Comparison of ENCODE assay signal across 8 cellular contexts in the genomic region with DNA sequence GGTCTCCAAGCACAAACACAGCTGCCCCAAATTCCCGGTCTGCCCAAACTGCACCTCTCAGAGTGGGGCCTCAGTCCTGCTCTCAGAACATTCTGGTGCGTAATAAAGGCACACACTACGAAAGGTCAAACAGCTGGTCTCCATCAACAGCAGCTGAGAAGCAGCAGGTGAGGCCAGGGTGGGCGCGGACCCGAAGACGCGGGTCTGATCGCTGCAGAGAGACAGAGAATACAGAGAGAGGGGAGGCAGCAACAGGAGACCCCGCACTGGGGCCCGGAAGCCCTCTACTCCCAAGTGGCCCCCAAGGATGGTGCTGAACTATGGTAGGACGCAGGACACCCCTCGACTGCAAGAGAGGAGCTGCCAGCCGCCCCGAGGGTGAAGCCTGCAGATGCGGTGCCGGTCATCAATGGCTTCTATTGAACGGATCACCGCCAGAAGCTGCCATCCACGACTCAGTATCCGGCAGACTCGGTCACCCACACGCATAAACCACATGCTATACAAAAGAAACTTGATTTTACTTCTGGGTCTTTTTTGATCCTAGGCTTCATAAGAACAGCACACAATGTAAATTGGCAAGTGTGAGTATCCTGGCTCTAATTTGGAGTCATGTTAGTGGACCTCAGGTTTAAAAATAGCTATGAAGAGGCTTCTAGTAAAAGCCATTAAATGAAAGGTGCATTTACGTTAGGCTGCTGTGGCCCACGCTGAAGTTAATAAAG. TPM values are rescaled to one million over a fixed set of nuclear protein-coding genes. Genes with fewer than 3 reads are reported as not detected.
DNase-seq lines count a peak whose midpoint lies in the region; ATAC-seq, FAIRE-seq and TF ChIP-seq lines count a peak whose summit lies in the region.

No MANE protein-coding gene starts in this region.

- intact Hi-C loops in kidney (cut with DNase I), result no loop called here

- peaks cover 4% of the 10 kb centered on the region for H3K36me3 Mint-ChIP-seq in activated T-cell treated with anti-CD3 and anti-CD28 coated beads, Interleukin-2, amount 50 U/mL, for 4 hours (ENCODE audit: insufficient read depth)

- H3K4me3 ChIP-seq in kidney (ENCODE audit: low read length in 2 of 2), result no peak overlapping the region
- no peak overlapping the region for H3K4me3 ChIP-seq in thymus (ENCODE audit: low read length)

- peaks cover 41 to 49% of the 10 kb centered on the region in 2 donors for H3K4me1 ChIP-seq in kidney (ENCODE audit: control insufficient read depth in 1 of 2, insufficient read depth in 1 of 2, low read depth in 1 of 2, low read length in 2 of 2)
- H3K4me1 ChIP-seq in thymus (ENCODE audit: control insufficient read depth, insufficient read depth, low read length), result peaks cover 55% of the 10 kb centered on the region

- 81% methylated on average over 25 of the region's 25 CpGs for WGBS in thymus

- peak overlapping the region; percentile 75 for H3K4me3 Mint-ChIP-seq in activated T-cell treated with anti-CD3 and anti-CD28 coated beads, Interleukin-2, amount 50 U/mL, for 4 hours

- H3K27ac ChIP-seq in kidney (ENCODE audit: low read depth in 2 of 2, low read length in 2 of 2) (peak overlapping the region; percentile 69 to 82), thymus (ENCODE audit: low read depth) (peak overlapping the region; percentile 80)

- H3K9me3 ChIP-seq in kidney (ENCODE audit: control insufficient read depth in 1 of 2, low read length in 2 of 2) (no peaks in the 10 kb centered on the region), thymus (ENCODE audit: control insufficient read depth) (no peaks in the 10 kb centered on the region)

- peak; percentile 45 to 48 for ATAC-seq in activated T-cell treated with anti-CD3 and anti-CD28 coated beads, Interleukin-2, amount 50 U/mL, for 4 hours

- H3K9ac ChIP-seq in kidney (ENCODE audit: low read length in 2 of 2), result peak overlapping the region in 1 of 2 donors; percentile 44

- no peak for DNase-seq in activated T-cell treated with anti-CD3 and anti-CD28 coated beads, Interleukin-2, amount 50 U/mL, for 4 hours
- no peak for DNase-seq in activated T-cell treated with anti-CD3 and anti-CD28 coated beads, Interleukin-2, amount 50 U/mL, for 1 hour
- DNase-seq in SHP77 treated with DMSO at 0.1 percent for 48 hours (lab: John Stamatoyannopoulos, UW) (peak; percentile 63), kidney (no peak), T1000 (lab: John Stamatoyannopoulos, UW) (no peak), OCI-M1 (lab: John Stamatoyannopoulos, UW) (no peak)
- no peak for DNase-seq in activated CD4-positive, CD25-positive, alpha-beta regulatory T cell treated with anti-CD3 and anti-CD28 coated beads, Interleukin-2, amount 50 U/mL, for 72 hours

- no peak for FAIRE-seq in kidney (lab: Jason Lieb, UNC)

- H3K4me1 Mint-ChIP-seq in activated T-cell treated with anti-CD3 and anti-CD28 coated beads, Interleukin-2, amount 50 U/mL, for 4 hours (ENCODE audit: low read depth), result peaks cover 93% of the 10 kb centered on the region

- H3K9me3 Mint-ChIP-seq in activated T-cell treated with anti-CD3 and anti-CD28 coated beads, Interleukin-2, amount 50 U/mL, for 4 hours, result no peaks in the 10 kb centered on the region

- no peaks in the 10 kb centered on the region for H3K27me3 ChIP-seq in thymus (ENCODE audit: control insufficient read depth, insufficient read depth)

- H3K27me3 Mint-ChIP-seq in activated T-cell treated with anti-CD3 and anti-CD28 coated beads, Interleukin-2, amount 50 U/mL, for 4 hours (ENCODE audit: low read depth), result no peaks in the 10 kb centered on the region

- H3K36me3 ChIP-seq in kidney (ENCODE audit: control insufficient read depth in 1 of 2, insufficient read depth in 2 of 2, low read length in 2 of 2) (no peaks in the 10 kb centered on the region), thymus (ENCODE audit: control insufficient read depth, insufficient read depth) (no peaks in the 10 kb centered on the region)

- TF ChIP-seq CTCF in kidney (IDR thresholded peaks at IDR 0.05; ENCODE audit: borderline replicate concordance, extremely low read depth, insufficient read depth), result no peak

RNA-seq across cellular contexts. Expression of a gene that starts 33.4 kb away (rescaled TPM):
- total RNA-seq in activated T-cell treated with anti-CD3 and anti-CD28 coated beads, Interleukin-2, amount 50 U/mL, for 4 hours, result 100 to 1,000 TPM; 135 to 152 (median 142) TPM
- 122 TPM for total RNA-seq in kidney
- 56.7 TPM for polyA plus RNA-seq in kidney (ENCODE audit: insufficient read depth, low read depth, low replicate concordance)
- 62.4 TPM for polyA plus RNA-seq in thymus
